In genomic region chr6:6742535-6742934, GRCh38 we compare ENCODE assay signal across 17 cellular contexts.
DNase-seq lines count a peak whose midpoint lies in the region; ATAC-seq and TF ChIP-seq lines count a peak whose summit lies in the region.
"Had no signal": no experiment of that assay in that cellular context is flagged by ENCODE, and none has a peak within 500 bp of the region (broad histone marks: within the 10 kb centered on the region; RNA-seq: fewer than 3 reads in every experiment).

No MANE protein-coding gene starts in this region.

- ATAC-seq in right cardiac atrium (no peak), psoas muscle (no peak)
- ATAC-seq: HepG2 had no signal

- intact Hi-C loops in right cardiac atrium (cut with DNase I) (no loop called here), psoas muscle (cut with DNase I) (loop anchor here in 1 of 2 donors (5.0 kb wide), 1 partner anchor 185 kb away; no protein-coding TSS in a partner anchor), vagina (cut with DNase I) (no loop called here)

- 88% methylated on average over 2 of the region's 2 CpGs for WGBS in right cardiac atrium
- 96 to 97% (median 97%) methylated on average over 2 of the region's 2 CpGs for WGBS in psoas muscle, 3 donors

- no peaks in the 10 kb centered on the region for H3K36me3 ChIP-seq in right atrium auricular region
- no peaks in the 10 kb centered on the region for H3K36me3 ChIP-seq in psoas muscle (ENCODE audit: insufficient read depth in 1 of 2, low read depth in 1 of 2)
- H3K36me3 ChIP-seq in vagina, result no peaks in the 10 kb centered on the region

- no peak for TF ChIP-seq POLR2A in vagina (IDR thresholded peaks at IDR 0.05)

- H3K9me3 ChIP-seq in right cardiac atrium (ENCODE audit: control insufficient read depth, low read length) (no peaks in the 10 kb centered on the region), right atrium auricular region (no peaks in the 10 kb centered on the region), psoas muscle (no peaks in the 10 kb centered on the region), vagina (no peaks in the 10 kb centered on the region)

- TF ChIP-seq CTCF in right atrium auricular region (IDR thresholded peaks at IDR 0.05), result no peak
- TF ChIP-seq CTCF in psoas muscle (IDR thresholded peaks at IDR 0.05), result no peak
- TF ChIP-seq CTCF in vagina (IDR thresholded peaks at IDR 0.05), result no peak

- DNase-seq in right cardiac atrium (no peak), right atrium auricular region (ENCODE audit: low spot score) (no peak), NCI-H2227 treated with DMSO at 0.1 percent for 48 hours (lab: John Stamatoyannopoulos, UW) (peak; percentile 29), psoas muscle (no peak), vagina (ENCODE audit: extremely low spot score in 2 of 2) (no peak), D341Med (ENCODE audit: low spot score) (no peak), NCI-H1930 (lab: John Stamatoyannopoulos, UW) (no peak)
- DNase-seq: C1 segment of cervical spinal cord; Calu3; CD4-positive, alpha-beta T cell; DMS153; DMS79 treated with DMSO at 0.1 percent for 48 hours; GDM1; GOT3; HCEC 1CT; HFFc6 had no signal

- no peaks in the 10 kb centered on the region for H3K27me3 ChIP-seq in right cardiac atrium (ENCODE audit: control insufficient read depth, insufficient read depth)
- H3K27me3 ChIP-seq in right atrium auricular region, result no peaks in the 10 kb centered on the region
- H3K27me3 ChIP-seq in psoas muscle (ENCODE audit: insufficient read depth in 3 of 3, low read length in 2 of 3), result no peaks in the 10 kb centered on the region
- no peaks in the 10 kb centered on the region for H3K27me3 ChIP-seq in vagina

- H3K27ac ChIP-seq in right cardiac atrium (ENCODE audit: low read length) (peak overlapping the region; percentile 6), right atrium auricular region (no peak overlapping the region), psoas muscle (peak overlapping the region; percentile 71), vagina (no peak overlapping the region)

- no peaks in the 10 kb centered on the region for H3K4me1 ChIP-seq in right cardiac atrium (ENCODE audit: control insufficient read depth, insufficient read depth, low read length)
- H3K4me1 ChIP-seq in right atrium auricular region, result peaks cover 0 to 45% of the 10 kb centered on the region in 2 donors
- H3K4me1 ChIP-seq in psoas muscle, result peaks cover 35% of the 10 kb centered on the region
- H3K4me1 ChIP-seq in vagina, result peaks cover 3% of the 10 kb centered on the region

- H3K4me3 ChIP-seq in right cardiac atrium (ENCODE audit: low read length) (no peak overlapping the region), right atrium auricular region (no peak overlapping the region), psoas muscle (no peak overlapping the region), vagina (no peak overlapping the region)

Comparison
In these comparisons a context has a peak if more than half of its experiments do, and no peak if none do; other contexts are left out.
1. H3K27ac ChIP-seq: peak in right cardiac atrium (single experiment) and psoas muscle (single experiment); none in right atrium auricular region (0 of 2) and vagina (single experiment).